ENCODE assay signal across 9 cellular contexts in the genomic region with DNA sequence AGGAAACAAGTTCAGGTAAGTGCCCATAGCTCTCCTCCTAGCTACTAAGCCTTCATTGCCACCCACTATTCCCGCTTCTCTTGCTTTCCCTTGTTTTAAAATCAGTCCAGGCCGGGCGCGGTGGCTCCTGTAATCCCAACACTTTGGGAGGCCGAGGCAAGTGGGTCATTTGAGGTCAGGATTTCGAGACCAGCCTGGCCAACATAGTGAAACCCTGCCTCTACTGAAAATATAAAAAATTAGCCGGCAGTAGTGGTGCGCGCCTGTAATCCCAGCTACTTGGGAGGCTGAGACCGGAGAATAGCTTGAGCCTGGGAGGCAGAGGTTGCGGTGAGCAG. TPM values are rescaled to one million over a fixed set of nuclear protein-coding genes. Genes with fewer than 3 reads are reported as not detected.
DNase-seq lines count a peak whose midpoint lies in the region; ATAC-seq and TF ChIP-seq lines count a peak whose summit lies in the region.
"Had no signal": no experiment of that assay in that cellular context is flagged by ENCODE, and none has a peak within 500 bp of the region (broad histone marks: within the 10 kb centered on the region; RNA-seq: fewer than 3 reads in every experiment).

No MANE protein-coding gene starts in this region.

- peak overlapping the region; percentile 21 for H2AK5ac ChIP-seq in mesenchymal stem cell (ENCODE audit: low read length, severe bottlenecking)

- H3K4me3 ChIP-seq in mesenchymal stem cell (ENCODE audit: insufficient read depth in 1 of 2, low read depth in 1 of 2, low read length in 2 of 2) = peak overlapping the region in 1 of 2 experiments; percentile 76
- H3K4me3 ChIP-seq in transverse colon = peak overlapping the region in 2 of 4 donors; percentile 25 to 51

- H3K36me3 Mint-ChIP-seq in activated CD8-positive, alpha-beta memory T cell treated with anti-CD3 and anti-CD28 coated beads, Interleukin-2, amount 10 ng/mL, durations not matched to agents 7 days and 5 days = no peaks in the 10 kb centered on the region
- no peaks in the 10 kb centered on the region for H3K36me3 Mint-ChIP-seq in chondrocyte (ENCODE audit: low read depth)

- CTCF ChIA-PET in activated CD8-positive, alpha-beta memory T cell treated with anti-CD3 and anti-CD28 coated beads, Interleukin-2, amount 10 ng/mL, durations not matched to agents 7 days and 5 days (lab: Charles Lee) = interaction anchor here (0.5 to 7.3 kb wide), 26 partner anchors 10 to 681 kb away, joined by 3 to 171 read pairs (median 6); a partner anchor contains a TSS

- H3K14ac ChIP-seq in mesenchymal stem cell (ENCODE audit: low read length in 2 of 2) = no peak overlapping the region

- peak overlapping the region; percentile 8 for H4K8ac ChIP-seq in mesenchymal stem cell (ENCODE audit: low read length)

- peak overlapping the region; percentile 86 for H3K9ac ChIP-seq in mesenchymal stem cell (ENCODE audit: low read length)

- no peak for DNase-seq in activated CD8-positive, alpha-beta memory T cell treated with anti-CD3 and anti-CD28 coated beads, Interleukin-2, amount 10 ng/mL, durations not matched to agents 7 days and 5 days
- DNase-seq in activated CD8-positive, alpha-beta memory T cell treated with anti-CD3 and anti-CD28 coated beads, Interleukin-2, amount 50 U/mL, for 48 hours = no peak
- no peak for DNase-seq in chondrocyte (ENCODE audit: low spot score)
- DNase-seq in mesenchymal stem cell = no peak
- peak; percentile 19 for DNase-seq in transverse colon
- DNase-seq in LoVo (ENCODE audit: low spot score) = no peak
- DNase-seq in NCI-H2029 treated with DMSO at 0.1 percent for 48 hours (lab: John Stamatoyannopoulos, UW) = no peak
- DNase-seq in NCI-H526 (lab: John Stamatoyannopoulos, UW) = no peak
- DNase-seq: NCI-H1092 treated with DMSO at 0.1 percent for 48 hours had no signal

- H2BK15ac ChIP-seq in mesenchymal stem cell (ENCODE audit: low read depth, poor library complexity, severe bottlenecking) = no peak overlapping the region

- TF ChIP-seq POLR2A in transverse colon (IDR thresholded peaks at IDR 0.05) = no peak

- H3K18ac ChIP-seq in mesenchymal stem cell (ENCODE audit: low read depth in 1 of 2, low read length in 2 of 2) = peak overlapping the region; percentile 1 to 16

- TF ChIP-seq CTCF in chondrocyte (IDR thresholded peaks at IDR 0.05) (no peak), transverse colon (IDR thresholded peaks at IDR 0.05) (no peak)

- H3K4me2 ChIP-seq in mesenchymal stem cell (ENCODE audit: low read length, poor library complexity, severe bottlenecking) = no peak overlapping the region

- H3K27ac ChIP-seq in mesenchymal stem cell (ENCODE audit: low read length, poor library complexity, severe bottlenecking) (peak overlapping the region; percentile 72), transverse colon (peak overlapping the region; percentile 89 to 97 (median 92))

- no peaks in the 10 kb centered on the region for H3K9me3 Mint-ChIP-seq in activated CD8-positive, alpha-beta memory T cell treated with anti-CD3 and anti-CD28 coated beads, Interleukin-2, amount 10 ng/mL, durations not matched to agents 7 days and 5 days (ENCODE audit: low read depth)
- no peaks in the 10 kb centered on the region for H3K9me3 Mint-ChIP-seq in chondrocyte (ENCODE audit: low read depth)

- H3K4me3 Mint-ChIP-seq in activated CD8-positive, alpha-beta memory T cell treated with anti-CD3 and anti-CD28 coated beads, Interleukin-2, amount 10 ng/mL, durations not matched to agents 7 days and 5 days = peak overlapping the region; percentile 76
- H3K4me3 Mint-ChIP-seq in chondrocyte (ENCODE audit: unreplicated experiment) = peak overlapping the region; percentile 78

- no peak overlapping the region for H2AFZ ChIP-seq in mesenchymal stem cell (ENCODE audit: low read depth, low read length)

- no peak overlapping the region for H3K23ac ChIP-seq in mesenchymal stem cell (ENCODE audit: low read length in 2 of 2)

- H4K91ac ChIP-seq in mesenchymal stem cell (ENCODE audit: low read length) = no peak overlapping the region

- H2BK120ac ChIP-seq in mesenchymal stem cell (ENCODE audit: low read depth, low read length) = no peak overlapping the region

- in situ Hi-C loops in transverse colon (cut with MboI; ENCODE audit: low pct_ligation_motif_present in 1 of 4, low pct_unique_long_range_greater_than_20kb in 1 of 4, low sequenced_read_pairs in 3 of 4) = loop anchor here (10.0 to 25.0 kb wide), 3 partner anchors 221 to 313 kb away; a partner anchor contains a TSS

- H3K27me3 ChIP-seq in mesenchymal stem cell (ENCODE audit: control insufficient read depth in 1 of 2, insufficient read depth in 1 of 2, low read length in 2 of 2) = no peaks in the 10 kb centered on the region
- H3K27me3 ChIP-seq in transverse colon = no peaks in the 10 kb centered on the region

- peak overlapping the region in 1 of 2 experiments; percentile 22 for H3K4ac ChIP-seq in mesenchymal stem cell (ENCODE audit: low read depth in 1 of 2, low read length in 2 of 2)

- H3K4me1 ChIP-seq in mesenchymal stem cell (ENCODE audit: control insufficient read depth, insufficient read depth, low read depth, low read length) (peaks cover 12% of the 10 kb centered on the region), transverse colon (peaks cover 9 to 48% (median 39%) of the 10 kb centered on the region in 4 donors)

- no peak overlapping the region for H3K27ac Mint-ChIP-seq in activated CD8-positive, alpha-beta memory T cell treated with anti-CD3 and anti-CD28 coated beads, Interleukin-2, amount 10 ng/mL, durations not matched to agents 7 days and 5 days
- peak overlapping the region; percentile 88 for H3K27ac Mint-ChIP-seq in chondrocyte (ENCODE audit: unreplicated experiment)

- peaks cover 16% of the 10 kb centered on the region for H3K27me3 Mint-ChIP-seq in activated CD8-positive, alpha-beta memory T cell treated with anti-CD3 and anti-CD28 coated beads, Interleukin-2, amount 10 ng/mL, durations not matched to agents 7 days and 5 days
- H3K27me3 Mint-ChIP-seq in chondrocyte (ENCODE audit: low read depth) = no peaks in the 10 kb centered on the region

- peaks cover 48% of the 10 kb centered on the region for H3K4me1 Mint-ChIP-seq in activated CD8-positive, alpha-beta memory T cell treated with anti-CD3 and anti-CD28 coated beads, Interleukin-2, amount 10 ng/mL, durations not matched to agents 7 days and 5 days
- H3K4me1 Mint-ChIP-seq in chondrocyte (ENCODE audit: low read depth) = peaks cover 74% of the 10 kb centered on the region

- TF ChIP-seq EP300 in transverse colon (IDR thresholded peaks at IDR 0.05; ENCODE audit: low read depth) = no peak

- H3K9me3 ChIP-seq in mesenchymal stem cell (ENCODE audit: control insufficient read depth, low read length) = no peaks in the 10 kb centered on the region
- no peaks in the 10 kb centered on the region for H3K9me3 ChIP-seq in transverse colon

- no peaks in the 10 kb centered on the region for H3K36me3 ChIP-seq in mesenchymal stem cell (ENCODE audit: control insufficient read depth in 1 of 2, insufficient read depth in 2 of 2, low read depth in 1 of 2, low read length in 2 of 2)
- H3K36me3 ChIP-seq in transverse colon = no peaks in the 10 kb centered on the region

- no peak for ATAC-seq in activated CD8-positive, alpha-beta memory T cell treated with anti-CD3 and anti-CD28 coated beads, Interleukin-2, amount 10 ng/mL, durations not matched to agents 7 days and 5 days

- no peak overlapping the region for H2BK5ac ChIP-seq in mesenchymal stem cell (ENCODE audit: low read depth, low read length, poor library complexity, severe bottlenecking)

- intact Hi-C loops in transverse colon (cut with DNase I; ENCODE audit: low total_unique reads) = loop anchor here (5.0 kb wide), 1 partner anchor 316 kb away; a partner anchor contains a TSS

- H2BK12ac ChIP-seq in mesenchymal stem cell (ENCODE audit: low read length in 2 of 2) = peak overlapping the region; percentile 46 to 61

- H3K79me1 ChIP-seq in mesenchymal stem cell (replicated peaks; ENCODE audit: low read length, poor library complexity, severe bottlenecking) = peaks cover 4% of the 10 kb centered on the region

- WGBS in mesenchymal stem cell = 94% methylated on average over 10 of the region's 11 CpGs
- WGBS in transverse colon (ENCODE audit: low coverage in 1 of 2), 2 donors = 86% methylated on average over 6 to 11 of the region's 11 CpGs

RNA-seq across cellular contexts. Expression of a gene that starts 4.4 kb away (rescaled TPM):
- total RNA-seq in activated CD8-positive, alpha-beta memory T cell treated with anti-CD3 and anti-CD28 coated beads, Interleukin-2, amount 10 ng/mL, durations not matched to agents 7 days and 5 days = 1 to 10 TPM; 2.8 to 7.0 TPM
- total RNA-seq in chondrocyte (52.2 to 58.7 TPM (median 52.4 TPM) in 3 replicates), transverse colon (10 to 100 TPM; 44.6 to 64.8 (median 52.4) TPM)
- polyA plus RNA-seq in mesenchymal stem cell (2013, experiment 1 of 2) = 16.2 TPM
- 17.4 TPM for polyA plus RNA-seq in mesenchymal stem cell (2013, experiment 2 of 2)
